In genomic region chr21:37712204-37712934, GRCh38 we compare ENCODE assay signal across 8 cellular contexts.
DNase-seq lines count a peak whose midpoint lies in the region; ATAC-seq and TF ChIP-seq lines count a peak whose summit lies in the region.

No MANE protein-coding gene starts in this region.

- DNase-seq in A673 (ENCODE audit: low spot score) (peak; percentile 77), NCI-H2227 (lab: John Stamatoyannopoulos, UW; ENCODE audit: unreplicated experiment) (peak; percentile 42), activated B cell treated with CpG ODN at 0.5 μM for 24 hours (no peak), myocyte (ENCODE audit: low read depth) (peak; percentile 91), tibial artery (peak; percentile 59 to 80)

- no peaks in the 10 kb centered on the region for H3K36me3 Mint-ChIP-seq in activated B cell treated with CpG ODN at 0.5 μM for 24 hours (ENCODE audit: low read depth)

- intact Hi-C loops in A673 (cut with micrococcal nuclease; ENCODE audit: unreplicated experiment): loop anchor here (5.0 kb wide), 2 partner anchors 205 to 640 kb away; partner anchors contain the start of gene KCNJ6
- intact Hi-C loops in activated B cell treated with CpG ODN at 0.5 μM for 24 hours (cut with micrococcal nuclease): loop anchor here (5.0 kb wide), 2 partner anchors 415 to 645 kb away; no protein-coding TSS in a partner anchor
- intact Hi-C loops in tibial artery (cut with DNase I; ENCODE audit: low total_unique reads): loop anchor here (2.0 to 5.0 kb wide), 3 partner anchors 202 to 640 kb away; no protein-coding TSS in a partner anchor

- H3K36me3 ChIP-seq in A673 (ENCODE audit: insufficient read depth, low read length, poor library complexity, severe bottlenecking): no peaks in the 10 kb centered on the region
- no peaks in the 10 kb centered on the region for H3K36me3 ChIP-seq in tibial artery

- H3K4me1 ChIP-seq in A673 (ENCODE audit: insufficient read depth, low read length, poor library complexity, severe bottlenecking) (peaks cover 5% of the 10 kb centered on the region), tibial artery (peaks cover 0 to 37% (median 12%) of the 10 kb centered on the region in 4 donors)

- ATAC-seq in HG03108 (IDR thresholded peaks at IDR 0.05; ENCODE audit: unreplicated experiment) (peak; percentile 63), activated B cell treated with CpG ODN at 0.5 μM for 24 hours (ENCODE audit: low read depth) (peak; percentile 50), esophagus mucosa (peak; percentile 84)

- no peak overlapping the region for H3K4me3 ChIP-seq in A673 (ENCODE audit: low read depth, low read length, poor library complexity, severe bottlenecking)
- H3K4me3 ChIP-seq in GM12875 (ENCODE audit: low read depth, low read length): no peak overlapping the region
- no peak overlapping the region for H3K4me3 ChIP-seq in tibial artery

- peaks cover 12% of the 10 kb centered on the region for H3K27me3 Mint-ChIP-seq in activated B cell treated with CpG ODN at 0.5 μM for 24 hours

- TF ChIP-seq CTCF in A673 (conservative IDR thresholded peaks at IDR 0.05; ENCODE audit: low read depth, low read length) (peak; percentile 83), GM12875 (IDR thresholded peaks at IDR 0.05; ENCODE audit: borderline replicate concordance, insufficient read depth, low read depth, low read length) (peak; percentile 93), activated B cell treated with CpG ODN at 0.5 μM for 24 hours (IDR thresholded peaks at IDR 0.05) (no peak), tibial artery (IDR thresholded peaks at IDR 0.05) (peak; percentile 78 to 89)

- H3K9me3 Mint-ChIP-seq in activated B cell treated with CpG ODN at 0.5 μM for 24 hours: no peaks in the 10 kb centered on the region

- H3K27me3 ChIP-seq in A673 (replicated peaks; ENCODE audit: insufficient read depth, low read depth, low read length, poor library complexity): peaks cover 11% of the 10 kb centered on the region
- no peaks in the 10 kb centered on the region for H3K27me3 ChIP-seq in tibial artery

- H3K27ac Mint-ChIP-seq in activated B cell treated with CpG ODN at 0.5 μM for 24 hours: no peak overlapping the region

- POLR2A ChIA-PET in A673 (lab: Charles Lee; ENCODE audit: low non-redundant PET) (no interaction called here), activated B cell treated with CpG ODN at 0.5 μM for 24 hours (lab: Charles Lee) (no interaction called here)

- no TSS peak for BruUV-seq in A673 (replicated peaks; lab: Mats Ljungman, UMichigan)

- H3K27ac ChIP-seq in A673 (ENCODE audit: low read depth, low read length, poor library complexity, severe bottlenecking) (no peak overlapping the region), tibial artery (peak overlapping the region in 1 of 2 donors; percentile 71)

- H3K9me3 ChIP-seq in A673 (ENCODE audit: low read depth, low read length, poor library complexity, severe bottlenecking) (no peaks in the 10 kb centered on the region), tibial artery (no peaks in the 10 kb centered on the region)

- H3K4me3 Mint-ChIP-seq in activated B cell treated with CpG ODN at 0.5 μM for 24 hours: no peak overlapping the region

- no peaks in the 10 kb centered on the region for H3K4me1 Mint-ChIP-seq in activated B cell treated with CpG ODN at 0.5 μM for 24 hours

- CTCF ChIA-PET in A673 (lab: Charles Lee) (interaction anchor here (0.6 to 1.0 kb wide), 8 partner anchors 12 to 1661 kb away, joined by 3 to 21 read pairs (median 5); no protein-coding TSS in a partner anchor), activated B cell treated with CpG ODN at 0.5 μM for 24 hours (lab: Charles Lee) (interaction anchor here (0.9 to 1.0 kb wide), 2 partner anchors 414 to 644 kb away, joined by 3 read pairs; no protein-coding TSS in a partner anchor)
